In genomic region chr4:3246458-3247398, GRCh38 we compare ENCODE assay signal across 1 cellular context.
TF ChIP-seq lines count a peak whose summit lies in the region.

No MANE protein-coding gene starts in this region.

TF ChIP-seq in HCT116, 20 proteins besides CTCF, POLR2A, EP300 and RAD21 (continued from another document):
- TF ChIP-seq ZBTB33 (IDR thresholded peaks at IDR 0.05; ENCODE audit: extremely low read depth, insufficient replicate concordance, low read length), result no peak
- TF ChIP-seq EZH2phosphoT487 (IDR thresholded peaks at IDR 0.05; ENCODE audit: borderline replicate concordance), result no peak
- TF ChIP-seq POLR2AphosphoS5 (IDR thresholded peaks at IDR 0.05; ENCODE audit: low read depth, low read length), result no peak
